25 cellular contexts compared by ENCODE assay signal in genomic region chr12:65014504-65015271, GRCh38.
"Had no signal": no experiment of that assay in that cellular context is flagged by ENCODE, and none has a peak within 500 bp of the region (broad histone marks: within the 10 kb centered on the region; RNA-seq: fewer than 3 reads in every experiment).

No MANE protein-coding gene starts in this region.

- H3K27me3 ChIP-seq: colonic mucosa, right atrium auricular region had no signal

- H3K27ac ChIP-seq: colonic mucosa, left ventricle myocardium inferior, right atrium auricular region, stomach had no signal

- H3K4me3 Mint-ChIP-seq: activated CD8-positive, alpha-beta T cell treated with anti-CD3 and anti-CD28 coated beads, Interleukin-2, amount 10 ng/mL, durations not matched to agents 7 days and 5 days; activated naive CD8-positive, alpha-beta T cell treated with anti-CD3 and anti-CD28 coated beads, Interleukin-2, amount 10 ng/mL, durations not matched to agents 7 days and 5 days; activated T-cell treated with anti-CD3 and anti-CD28 coated beads, Interleukin-2, amount 50 U/mL, for 24 hours; brain; central memory CD8-positive, alpha-beta T cell; neural crest cell; T-cell had no signal

- H3K4me3 ChIP-seq: colonic mucosa, left ventricle myocardium inferior, right atrium auricular region, stomach had no signal

- H3K9me3 Mint-ChIP-seq: activated naive CD8-positive, alpha-beta T cell treated with anti-CD3 and anti-CD28 coated beads, Interleukin-2, amount 10 ng/mL, durations not matched to agents 7 days and 5 days; activated T-cell treated with anti-CD3 and anti-CD28 coated beads, Interleukin-2, amount 50 U/mL, for 24 hours; activated T-helper 2 cell treated with anti-CD3 and anti-CD28 coated beads, Interferon-gamma antibody, Interleukin-2, Interleukin-4, amounts not matched to agents 10 μg/mL and 5 μg/mL and 100 μg/mL, durations not matched to agents 14 hours and 24 hours and 36 hours; central memory CD8-positive, alpha-beta T cell; neural crest cell had no signal

- H3K4me1 ChIP-seq: colonic mucosa, left ventricle myocardium inferior, right atrium auricular region, stomach had no signal

- H3K27ac Mint-ChIP-seq: activated CD8-positive, alpha-beta T cell treated with anti-CD3 and anti-CD28 coated beads, Interleukin-2, amount 10 ng/mL, durations not matched to agents 7 days and 5 days; activated naive CD8-positive, alpha-beta T cell treated with anti-CD3 and anti-CD28 coated beads, Interleukin-2, amount 10 ng/mL, durations not matched to agents 7 days and 5 days; activated T-cell treated with anti-CD3 and anti-CD28 coated beads, Interleukin-2, amount 50 U/mL, for 24 hours; activated T-helper 2 cell treated with anti-CD3 and anti-CD28 coated beads, Interferon-gamma antibody, Interleukin-2, Interleukin-4, amounts not matched to agents 10 μg/mL and 5 μg/mL and 100 μg/mL, durations not matched to agents 14 hours and 24 hours and 36 hours; progenitor cell of endocrine pancreas; T-cell had no signal

- H3K36me3 Mint-ChIP-seq: activated naive CD8-positive, alpha-beta T cell treated with anti-CD3 and anti-CD28 coated beads, Interleukin-2, amount 10 ng/mL, durations not matched to agents 7 days and 5 days; brain; T-cell had no signal

- H3K9me3 ChIP-seq: colonic mucosa, left ventricle myocardium inferior, right atrium auricular region, stomach had no signal

- ATAC-seq: activated CD8-positive, alpha-beta T cell treated with anti-CD3 and anti-CD28 coated beads, Interleukin-2, amount 10 ng/mL, durations not matched to agents 7 days and 5 days; T-cell had no signal

- DNase-seq: activated CD4-positive, alpha-beta T cell treated with anti-CD3 and anti-CD28 coated beads for 48 hours; activated CD4-positive, CD25-positive, alpha-beta regulatory T cell; activated CD8-positive, alpha-beta T cell treated with anti-CD3 and anti-CD28 coated beads, Interleukin-2, amount 10 ng/mL, durations not matched to agents 7 days and 5 days; activated naive CD4-positive, alpha-beta T cell treated with Interleukin-2 at 50 U/mL for 16 hours; activated naive CD8-positive, alpha-beta T cell treated with anti-CD3 and anti-CD28 coated beads, Interleukin-2, amount 10 ng/mL, durations not matched to agents 7 days and 5 days; activated T-cell treated with anti-CD3 and anti-CD28 coated beads, Interleukin-2, amount 50 U/mL, for 24 hours; amygdala; colonic mucosa; hypothalamus; kidney; left ventricle myocardium inferior; mammary epithelial cell; midbrain; stimulated activated CD4-positive, alpha-beta T cell treated with anti-CD3 and anti-CD28 coated beads, Interleukin-15, amount 100 ng/mL, for 24 hours; stimulated activated CD4-positive, alpha-beta T cell treated with anti-CD3 and anti-CD28 coated beads, Interleukin-2, amount 100 ng/mL, for 48 hours; stomach; T-cell; T-helper 9 cell; trophoblast cell had no signal

- H3K36me3 ChIP-seq: colonic mucosa, left ventricle myocardium inferior, right atrium auricular region, stomach had no signal

- H3K4me1 Mint-ChIP-seq: activated naive CD8-positive, alpha-beta T cell treated with anti-CD3 and anti-CD28 coated beads, Interleukin-2, amount 10 ng/mL, durations not matched to agents 7 days and 5 days; central memory CD8-positive, alpha-beta T cell; neural crest cell; T-cell had no signal
